21 cellular contexts compared by ENCODE assay signal in genomic region chr16:56943761-56944375, GRCh38. TPM values are rescaled to one million over a fixed set of nuclear protein-coding genes. Genes with fewer than 3 reads are reported as not detected.
A peak's percentile ranks its signal among the peaks of the same experiment; 100 is the strongest.
DNase-seq lines count a peak whose midpoint lies in the region; ATAC-seq and TF ChIP-seq lines count a peak whose summit lies in the region.
"Had no signal": no experiment of that assay in that cellular context is flagged by ENCODE, and none has a peak within 500 bp of the region (broad histone marks: within the 10 kb centered on the region; RNA-seq: fewer than 3 reads in every experiment).

No MANE protein-coding gene starts in this region.

- peak overlapping the region; percentile 37 for H3K4me3 Mint-ChIP-seq in stimulated activated naive CD8-positive, alpha-beta T cell treated with anti-CD3 and anti-CD28 coated beads, Interleukin-15, Interleukin-2, amounts not matched to agents 100 ng/mL and 50 ng/mL, for 24 hours
- H3K4me3 Mint-ChIP-seq in central memory CD8-positive, alpha-beta T cell, result no peak overlapping the region
- H3K4me3 Mint-ChIP-seq: dendritic cell treated with granulocyte-macrophage colony-stimulating factor and Interleukin-4, amounts not matched to agents 40 ng/mL and 50 ng/mL, for 4 days; nephron had no signal

- H3K27ac Mint-ChIP-seq in stimulated activated naive CD8-positive, alpha-beta T cell treated with anti-CD3 and anti-CD28 coated beads, Interleukin-15, Interleukin-2, amounts not matched to agents 100 ng/mL and 50 ng/mL, for 24 hours, result peak overlapping the region; percentile 93
- H3K27ac Mint-ChIP-seq in central memory CD8-positive, alpha-beta T cell (ENCODE audit: low read depth), result peak overlapping the region; percentile 72
- H3K27ac Mint-ChIP-seq: dendritic cell treated with granulocyte-macrophage colony-stimulating factor and Interleukin-4, amounts not matched to agents 40 ng/mL and 50 ng/mL, for 4 days had no signal

- H3K9me3 Mint-ChIP-seq in stimulated activated naive CD8-positive, alpha-beta T cell treated with anti-CD3 and anti-CD28 coated beads, Interleukin-15, Interleukin-2, amounts not matched to agents 100 ng/mL and 50 ng/mL, for 24 hours, result no peaks in the 10 kb centered on the region
- no peaks in the 10 kb centered on the region for H3K9me3 Mint-ChIP-seq in central memory CD8-positive, alpha-beta T cell
- H3K9me3 Mint-ChIP-seq: dendritic cell treated with granulocyte-macrophage colony-stimulating factor and Interleukin-4, amounts not matched to agents 40 ng/mL and 50 ng/mL, for 4 days; nephron had no signal

- H3K9me3 ChIP-seq in subcutaneous abdominal adipose tissue (ENCODE audit: control insufficient read depth in 5 of 5, low read length in 5 of 5), result no peaks in the 10 kb centered on the region
- H3K9me3 ChIP-seq: breast epithelium had no signal

- ATAC-seq in stimulated activated naive CD8-positive, alpha-beta T cell treated with anti-CD3 and anti-CD28 coated beads, Interleukin-15, Interleukin-2, amounts not matched to agents 100 U/mL and 50 U/mL, for 24 hours, result no peak
- ATAC-seq in central memory CD8-positive, alpha-beta T cell (replicated peaks; ENCODE audit: extremely low read depth, poor library complexity, severe bottlenecking), result no peak
- ATAC-seq in left lobe of liver (no peak), GM18511 (IDR thresholded peaks at IDR 0.05; ENCODE audit: unreplicated experiment) (no peak)
- ATAC-seq: foreskin keratinocyte had no signal

- peaks cover 67% of the 10 kb centered on the region for H3K36me3 Mint-ChIP-seq in stimulated activated naive CD8-positive, alpha-beta T cell treated with anti-CD3 and anti-CD28 coated beads, Interleukin-15, Interleukin-2, amounts not matched to agents 100 ng/mL and 50 ng/mL, for 24 hours (ENCODE audit: low read depth)
- peaks cover 62% of the 10 kb centered on the region for H3K36me3 Mint-ChIP-seq in central memory CD8-positive, alpha-beta T cell (ENCODE audit: insufficient read depth)

- H3K4me1 Mint-ChIP-seq in stimulated activated naive CD8-positive, alpha-beta T cell treated with anti-CD3 and anti-CD28 coated beads, Interleukin-15, Interleukin-2, amounts not matched to agents 100 ng/mL and 50 ng/mL, for 24 hours (ENCODE audit: low read depth), result peaks cover 73% of the 10 kb centered on the region
- H3K4me1 Mint-ChIP-seq in central memory CD8-positive, alpha-beta T cell, result peaks cover 19% of the 10 kb centered on the region

- no peaks in the 10 kb centered on the region for H3K27me3 ChIP-seq in subcutaneous abdominal adipose tissue (ENCODE audit: control insufficient read depth in 5 of 5, insufficient read depth in 4 of 5, low read length in 5 of 5)
- H3K27me3 ChIP-seq: breast epithelium, foreskin keratinocyte had no signal

- no peak overlapping the region for H3K9ac ChIP-seq in subcutaneous abdominal adipose tissue (ENCODE audit: low read length in 5 of 5)

- H3K36me3 ChIP-seq in subcutaneous abdominal adipose tissue (ENCODE audit: control insufficient read depth in 5 of 5, insufficient read depth in 5 of 5, low read length in 5 of 5), result peaks cover 31 to 87% (median 73%) of the 10 kb centered on the region in 5 donors

- H3K27me3 Mint-ChIP-seq in stimulated activated naive CD8-positive, alpha-beta T cell treated with anti-CD3 and anti-CD28 coated beads, Interleukin-15, Interleukin-2, amounts not matched to agents 100 ng/mL and 50 ng/mL, for 24 hours, result no peaks in the 10 kb centered on the region
- no peaks in the 10 kb centered on the region for H3K27me3 Mint-ChIP-seq in central memory CD8-positive, alpha-beta T cell
- H3K27me3 Mint-ChIP-seq: dendritic cell treated with granulocyte-macrophage colony-stimulating factor and Interleukin-4, amounts not matched to agents 40 ng/mL and 50 ng/mL, for 4 days had no signal

- H3K27ac ChIP-seq in subcutaneous abdominal adipose tissue (ENCODE audit: low read depth, low read length), result peak overlapping the region; percentile 19
- H3K27ac ChIP-seq: foreskin keratinocyte, WERI-Rb-1 had no signal

- DNase-seq in stimulated activated naive CD8-positive, alpha-beta T cell treated with anti-CD3 and anti-CD28 coated beads, Interleukin-15, Interleukin-2, amounts not matched to agents 100 U/mL and 50 U/mL, for 24 hours, result no peak
- no peak for DNase-seq in central memory CD8-positive, alpha-beta T cell (ENCODE audit: low spot score in 2 of 2)
- no peak for DNase-seq in NCI-H2081 (lab: John Stamatoyannopoulos, UW)
- no peak for DNase-seq in left lobe of liver (ENCODE audit: low spot score)
- DNase-seq: foreskin keratinocyte; hypothalamus; kidney glomerular epithelial cell; NCI-H1694; NCI-H2227 treated with DMSO at 0.1 percent for 48 hours; posterior cingulate gyrus; stimulated activated CD4-positive, alpha-beta T cell treated with anti-CD3 and anti-CD28 coated beads, Interleukin-4, amount 100 ng/mL, for 1 hour; WERI-Rb-1 had no signal

- H3K4me3 ChIP-seq in subcutaneous abdominal adipose tissue (ENCODE audit: low read depth in 1 of 5, low read length in 5 of 5), result no peak overlapping the region
- H3K4me3 ChIP-seq: breast epithelium had no signal

- peaks cover 2 to 19% (median 12%) of the 10 kb centered on the region in 5 donors for H3K4me1 ChIP-seq in subcutaneous abdominal adipose tissue (ENCODE audit: control insufficient read depth in 5 of 5, insufficient read depth in 5 of 5, low read length in 5 of 5)
- H3K4me1 ChIP-seq: breast epithelium had no signal

TF ChIP-seq in PFSK-1, 5 proteins besides CTCF, POLR2A, EP300 and RAD21:
- 0 out of 2 replicates have a peak, but pooled peaks have one; percentile 16 for TF ChIP-seq POLR2AphosphoS5 (IDR thresholded peaks at IDR 0.05; ENCODE audit: low read depth, low read length)
- TF ChIP-seq SIN3A (IDR thresholded peaks at IDR 0.05; ENCODE audit: borderline replicate concordance, insufficient read depth, low read length), result no peak

RNA-seq across cellular contexts. Expression of gene HERPUD1, which starts 11.9 kb away (rescaled TPM):
- 93.9 TPM for polyA plus RNA-seq in PFSK-1 (2012; ENCODE audit: insufficient read length, low read depth)
- 122 TPM for total RNA-seq in left lobe of liver

RNA-seq across cellular contexts. Expression of gene CETP, which starts 17.9 kb away (rescaled TPM):
- 0.83 TPM for polyA plus RNA-seq in PFSK-1 (2012; ENCODE audit: insufficient read length, low read depth)
- 3.8 TPM for total RNA-seq in left lobe of liver
- total RNA-seq: foreskin keratinocyte, G401, MCF 10A had no signal
- polyA plus RNA-seq: foreskin keratinocyte had no signal

RNA-seq across cellular contexts. Expression of gene NLRC5, which starts 45.5 kb away (rescaled TPM):
- polyA plus RNA-seq in PFSK-1 (2012; ENCODE audit: insufficient read length, low read depth), result 0.93 TPM
- total RNA-seq in left lobe of liver, result 6.4 TPM
